Comparison of ENCODE assay signal across 20 cellular contexts in the genomic region with DNA sequence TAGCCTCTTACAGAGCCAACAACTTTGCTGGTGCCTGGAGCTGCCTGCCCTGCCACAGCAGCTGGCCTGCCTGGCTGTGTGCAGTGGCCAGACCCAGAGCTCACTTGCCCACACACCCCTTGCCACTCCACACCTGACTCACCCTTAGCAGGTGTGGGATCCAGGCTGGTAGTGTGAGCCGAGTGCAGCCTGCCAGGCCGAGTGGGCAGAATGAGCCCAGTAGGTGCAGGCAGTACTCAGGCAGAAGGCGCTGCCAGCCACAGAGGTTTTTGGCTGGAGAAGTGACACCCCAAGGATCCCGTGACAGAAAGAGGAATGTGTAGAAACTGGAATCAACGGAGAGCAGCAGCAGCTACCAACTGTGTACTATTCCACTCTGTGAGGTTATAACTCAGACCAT. TPM values are rescaled to one million over a fixed set of nuclear protein-coding genes. Genes with fewer than 3 reads are reported as not detected.
"Had no signal": no experiment of that assay in that cellular context is flagged by ENCODE, and none has a peak within 500 bp of the region (broad histone marks: within the 10 kb centered on the region; RNA-seq: fewer than 3 reads in every experiment).

No MANE protein-coding gene starts in this region.

- H3K9ac ChIP-seq: neural progenitor cell had no signal

- ATAC-seq: activated CD4-positive, CD25-positive, alpha-beta regulatory T cell treated with anti-CD3 and anti-CD28 coated beads, Interleukin-2, amount 50 U/mL, for 24 hours; activated CD8-positive, alpha-beta memory T cell treated with anti-CD3 and anti-CD28 coated beads, Interleukin-2, amount 10 ng/mL, durations not matched to agents 7 days and 5 days; activated CD8-positive, alpha-beta T cell treated with anti-CD3 and anti-CD28 coated beads for 36 hours; left colon; naive thymus-derived CD8-positive, alpha-beta T cell; stimulated activated memory B cell treated with anti-CD40 and anti-IgM and Interleukin-4, amounts not matched to agents 10 μg/mL and 1 μg/mL and 100 μg/mL, for 72 hours had no signal

- H3K4me1 ChIP-seq: lower lobe of right lung, neural progenitor cell, stomach, suprapubic skin, tibial nerve had no signal

- DNase-seq: activated CD4-positive, alpha-beta T cell treated with anti-CD3 and anti-CD28 coated beads, Interleukin-2, amount 10 ng/mL, durations not matched to agents 7 days and 5 days; activated CD8-positive, alpha-beta memory T cell treated with anti-CD3 and anti-CD28 coated beads, Interleukin-2, amount 10 ng/mL, durations not matched to agents 7 days and 5 days; activated CD8-positive, alpha-beta T cell treated with anti-CD3 and anti-CD28 coated beads for 36 hours; activated gamma-delta T cell treated with Interleukin-2 at 50 U/mL for 16 hours; aorta; heart right ventricle; islet precursor cell; left colon; lower lobe of right lung; naive thymus-derived CD8-positive, alpha-beta T cell; right cardiac atrium; small intestine; stimulated activated CD4-positive, alpha-beta T cell treated with anti-CD3 and anti-CD28 coated beads, Interleukin-2, amount 100 ng/mL, for 24 hours; stomach had no signal

- H3K27me3 ChIP-seq: esophagus muscularis mucosa, neural progenitor cell, stomach, tibial nerve had no signal

- H3K27ac ChIP-seq: esophagus muscularis mucosa, heart right ventricle, lower lobe of right lung, neural progenitor cell, stomach, suprapubic skin, tibial nerve had no signal

- H3K4me3 ChIP-seq: esophagus muscularis mucosa, heart right ventricle, lower lobe of right lung, neural progenitor cell, stomach, suprapubic skin, tibial nerve had no signal

- H3K9me3 ChIP-seq: esophagus muscularis mucosa, heart right ventricle, lower lobe of right lung, stomach, suprapubic skin, tibial nerve had no signal

- H3K4me2 ChIP-seq: neural progenitor cell had no signal

- H3K36me3 ChIP-seq: esophagus muscularis mucosa, heart right ventricle, lower lobe of right lung, neural progenitor cell, stomach, suprapubic skin had no signal

- H2AFZ ChIP-seq: neural progenitor cell had no signal

RNA-seq across cellular contexts. Expression of gene PYGL, which starts 29.8 kb away (rescaled TPM):
- total RNA-seq: activated CD4-positive, alpha-beta T cell treated with anti-CD3 and anti-CD28 coated beads, Interleukin-2, amount 10 ng/mL, durations not matched to agents 7 days and 5 days had no signal
